ENCODE assay signal across 7 cellular contexts in genomic region chr9:125650271-125650737, GRCh38. TPM values are rescaled to one million over a fixed set of nuclear protein-coding genes. Genes with fewer than 3 reads are reported as not detected.
DNase-seq lines count a peak whose midpoint lies in the region; ATAC-seq and TF ChIP-seq lines count a peak whose summit lies in the region.

No MANE protein-coding gene starts in this region.

- TF ChIP-seq CTCF in HFFc6 (IDR thresholded peaks at IDR 0.05) (no peak), suprapubic skin (IDR thresholded peaks at IDR 0.05) (no peak)

- H3K4me3 ChIP-seq in ectodermal cell (ENCODE audit: insufficient read depth, low read depth, low read length) (no peak overlapping the region), suprapubic skin (no peak overlapping the region)

- no peaks in the 10 kb centered on the region for H3K27me3 Mint-ChIP-seq in HFFc6 (ENCODE audit: insufficient read depth)
- no peaks in the 10 kb centered on the region for H3K27me3 Mint-ChIP-seq in stimulated activated naive B cell treated with anti-CD40 and anti-IgM and Interleukin-4, amounts not matched to agents 10 μg/mL and 1 μg/mL and 100 μg/mL, for 72 hours

- H3K27me3 ChIP-seq in ectodermal cell (ENCODE audit: control insufficient read depth, insufficient read depth, low read length, poor library complexity, severe bottlenecking), result no peaks in the 10 kb centered on the region
- H3K27me3 ChIP-seq in suprapubic skin, result no peaks in the 10 kb centered on the region

- peak; percentile 67 for ATAC-seq in GM18858 (IDR thresholded peaks at IDR 0.05; ENCODE audit: unreplicated experiment)
- ATAC-seq in stimulated activated naive B cell treated with anti-CD40 and anti-IgM and Interleukin-4, amounts not matched to agents 10 μg/mL and 1 μg/mL and 100 μg/mL, for 72 hours (replicated peaks), result peak; percentile 94 to 96

- DNase-seq in HFFc6, result peak; percentile 63
- DNase-seq in NCI-H226, result peak; percentile 34
- DNase-seq in stimulated activated naive B cell treated with anti-CD40 and anti-IgM and Interleukin-4, amounts not matched to agents 10 μg/mL and 1 μg/mL and 100 μg/mL, for 72 hours, result peak; percentile 77
- DNase-seq in G401 (ENCODE audit: low spot score), result no peak
- no peak for DNase-seq in suprapubic skin (ENCODE audit: low spot score in 2 of 2)

- WGBS in ectodermal cell, 2 experiments, result 18 to 21% methylated on average over 3 of the region's 3 CpGs
- 67% methylated on average over 3 of the region's 3 CpGs for WGBS in suprapubic skin

- H3K9me3 ChIP-seq in ectodermal cell (ENCODE audit: control insufficient read depth, low read length) (no peaks in the 10 kb centered on the region), suprapubic skin (no peaks in the 10 kb centered on the region)

- H3K9me3 Mint-ChIP-seq in HFFc6, result no peaks in the 10 kb centered on the region
- H3K9me3 Mint-ChIP-seq in stimulated activated naive B cell treated with anti-CD40 and anti-IgM and Interleukin-4, amounts not matched to agents 10 μg/mL and 1 μg/mL and 100 μg/mL, for 72 hours, result no peaks in the 10 kb centered on the region

- H3K36me3 Mint-ChIP-seq in HFFc6 (ENCODE audit: low read depth), result peaks cover 38% of the 10 kb centered on the region
- peaks cover 24 to 44% of the 10 kb centered on the region in 2 donors for H3K36me3 Mint-ChIP-seq in stimulated activated naive B cell treated with anti-CD40 and anti-IgM and Interleukin-4, amounts not matched to agents 10 μg/mL and 1 μg/mL and 100 μg/mL, for 72 hours

- H3K27ac Mint-ChIP-seq in HFFc6, result peak overlapping the region; percentile 96
- peak overlapping the region; percentile 94 for H3K27ac Mint-ChIP-seq in stimulated activated naive B cell treated with anti-CD40 and anti-IgM and Interleukin-4, amounts not matched to agents 10 μg/mL and 1 μg/mL and 100 μg/mL, for 72 hours

- H3K4me1 ChIP-seq in ectodermal cell (ENCODE audit: control insufficient read depth, insufficient read depth, low read length) (peaks cover 75% of the 10 kb centered on the region), suprapubic skin (peaks cover 10% of the 10 kb centered on the region)

- peaks cover 88% of the 10 kb centered on the region for H3K4me1 Mint-ChIP-seq in HFFc6 (ENCODE audit: low read depth)
- peaks cover 49 to 84% of the 10 kb centered on the region in 2 donors for H3K4me1 Mint-ChIP-seq in stimulated activated naive B cell treated with anti-CD40 and anti-IgM and Interleukin-4, amounts not matched to agents 10 μg/mL and 1 μg/mL and 100 μg/mL, for 72 hours

- in situ Hi-C loops in G401 (cut with HindIII; ENCODE audit: low sequenced_read_pairs), result no loop called here

- no peak for TF ChIP-seq EP300 in suprapubic skin (IDR thresholded peaks at IDR 0.05)

- TF ChIP-seq POLR2A in suprapubic skin (IDR thresholded peaks at IDR 0.05), result no peak

- H3K27ac ChIP-seq in ectodermal cell (ENCODE audit: insufficient read depth, low read depth, low read length, poor library complexity, severe bottlenecking) (peak overlapping the region; percentile 2), suprapubic skin (no peak overlapping the region)

- peak overlapping the region; percentile 85 for H3K4me3 Mint-ChIP-seq in HFFc6
- H3K4me3 Mint-ChIP-seq in stimulated activated naive B cell treated with anti-CD40 and anti-IgM and Interleukin-4, amounts not matched to agents 10 μg/mL and 1 μg/mL and 100 μg/mL, for 72 hours, result peak overlapping the region; percentile 59 to 66

- H3K36me3 ChIP-seq in ectodermal cell (ENCODE audit: control insufficient read depth, insufficient read depth, low read length) (no peaks in the 10 kb centered on the region), suprapubic skin (no peaks in the 10 kb centered on the region)

RNA-seq across cellular contexts. Expression of gene MAPKAP1, which starts 56.7 kb away (rescaled TPM):
- 100 to 1,000 TPM; 115 to 167 (median 130) TPM for total RNA-seq in HFFc6 (2021; fragmentation: NEBNext Ultra II Directional; extraction: Animal tissue kit (Norgen Biotek cat#: 25700))
- polyA plus RNA-seq in ectodermal cell (2013, experiment 1 of 4), result 75.0 TPM
- polyA plus RNA-seq in ectodermal cell (2013, experiment 2 of 4), result 59.8 TPM
- 46.1 TPM for polyA plus RNA-seq in ectodermal cell (2013, experiment 3 of 4)
- 52.4 TPM for polyA plus RNA-seq in ectodermal cell (2013, experiment 4 of 4)
- 77.0 and 113 TPM in 2 replicates for total RNA-seq in G401 (2014; rRNA removed; shearing (Covaris generic))
- total RNA-seq in suprapubic skin, result 10 to 100 TPM; 57.6 to 70.2 (median 68.7) TPM

Comparison
In these comparisons a context has a peak if more than half of its experiments do, and no peak if none do; other contexts are left out.
1. DNase-seq: peak in HFFc6 (single experiment), NCI-H226 (single experiment) and stimulated activated naive B cell treated with anti-CD40 and anti-IgM and Interleukin-4, amounts not matched to agents 10 μg/mL and 1 μg/mL and 100 μg/mL, for 72 hours (single experiment); none in G401 (single experiment) and suprapubic skin (0 of 2).